9 cellular contexts compared by ENCODE assay signal in genomic region chr1:154869351-154870116, GRCh38. TPM values are rescaled to one million over a fixed set of nuclear protein-coding genes. Genes with fewer than 3 reads are reported as not detected.
A peak's percentile ranks its signal among the peaks of the same experiment; 100 is the strongest.
DNase-seq lines count a peak whose midpoint lies in the region; ATAC-seq lines count a peak whose summit lies in the region.
"Had no signal": no experiment of that assay in that cellular context is flagged by ENCODE, and none has a peak within 500 bp of the region (broad histone marks: within the 10 kb centered on the region; RNA-seq: fewer than 3 reads in every experiment).

No MANE protein-coding gene starts in this region.

- ATAC-seq in GM21723 (IDR thresholded peaks at IDR 0.05; ENCODE audit: unreplicated experiment), result peak; percentile 1
- ATAC-seq in left cardiac atrium, result peak; percentile 75 to 77
- ATAC-seq in activated T-helper 17 cell treated with anti-CD3 and anti-CD28 coated beads, Interleukin-2, amount 50 U/mL, for 72 hours (replicated peaks), result no peak

- peak overlapping the region; percentile 76 for H3K27ac ChIP-seq in skeletal muscle tissue (ENCODE audit: low read depth, low read length)

- H3K27ac Mint-ChIP-seq in activated T-helper 17 cell treated with anti-CD3 and anti-CD28 coated beads, Interleukin-2, amount 50 U/mL, for 72 hours, result no peak overlapping the region

- DNase-seq in SHP77 treated with DMSO at 0.1 percent for 48 hours (lab: John Stamatoyannopoulos, UW) (peak; percentile 34), left cardiac atrium (peak; percentile 86), T-helper 2 cell (no peak)
- no peak for DNase-seq in effector CD8-positive, alpha-beta T cell (lab: John Stamatoyannopoulos, UW)
- no peak for DNase-seq in activated naive CD4-positive, alpha-beta T cell treated with anti-CD3 and anti-CD28 coated beads, Interleukin-2, amount 50 U/mL, for 16 hours

- H3K36me3 ChIP-seq in skeletal muscle tissue (ENCODE audit: control insufficient read depth in 3 of 3, insufficient read depth in 3 of 3, low read length in 3 of 3), result no peaks in the 10 kb centered on the region

- H3K4me3 Mint-ChIP-seq in activated T-helper 17 cell treated with anti-CD3 and anti-CD28 coated beads, Interleukin-2, amount 50 U/mL, for 72 hours, result no peak overlapping the region

- intact Hi-C loops in left cardiac atrium (cut with DNase I), result loop anchor here in 1 of 2 donors (5.0 to 10.0 kb wide), 2 partner anchors 65 to 102 kb away; no protein-coding TSS in a partner anchor

- H3K27me3 ChIP-seq in skeletal muscle tissue (ENCODE audit: control insufficient read depth in 3 of 3, insufficient read depth in 3 of 3, low read length in 3 of 3), result no peaks in the 10 kb centered on the region

- H3K4me1 Mint-ChIP-seq in activated T-helper 17 cell treated with anti-CD3 and anti-CD28 coated beads, Interleukin-2, amount 50 U/mL, for 72 hours, result peaks cover 28% of the 10 kb centered on the region

- no peaks in the 10 kb centered on the region for H3K36me3 Mint-ChIP-seq in activated T-helper 17 cell treated with anti-CD3 and anti-CD28 coated beads, Interleukin-2, amount 50 U/mL, for 72 hours (ENCODE audit: low read depth)

- peak overlapping the region; percentile 78 to 88 (median 80) for H3K4me3 ChIP-seq in skeletal muscle tissue (ENCODE audit: low read length in 3 of 3)

- H3K9me3 ChIP-seq in skeletal muscle tissue (ENCODE audit: control insufficient read depth in 3 of 3, low read length in 3 of 3), result no peaks in the 10 kb centered on the region

- H3K9ac ChIP-seq in skeletal muscle tissue (ENCODE audit: low read depth in 1 of 3, low read length in 3 of 3), result peak overlapping the region; percentile 83 to 91 (median 86)

- peaks cover 59% of the 10 kb centered on the region for H3K27me3 Mint-ChIP-seq in activated T-helper 17 cell treated with anti-CD3 and anti-CD28 coated beads, Interleukin-2, amount 50 U/mL, for 72 hours

- peaks cover 47 to 52% (median 49%) of the 10 kb centered on the region in 3 donors for H3K4me1 ChIP-seq in skeletal muscle tissue (ENCODE audit: control insufficient read depth in 3 of 3, insufficient read depth in 3 of 3, low read length in 3 of 3)

- H3K9me3 Mint-ChIP-seq in activated T-helper 17 cell treated with anti-CD3 and anti-CD28 coated beads, Interleukin-2, amount 50 U/mL, for 72 hours, result no peaks in the 10 kb centered on the region
- H3K9me3 Mint-ChIP-seq: T-helper 1 cell treated with Interleukin-12 subunit alpha and Interleukin-12 subunit beta and Interleukin-4 antibody, amounts not matched to agents 30 μg/mL and 1 μg/mL, for 36 hours had no signal

RNA-seq across cellular contexts. Expression of gene KCNN3, which starts 0.5 kb away (rescaled TPM):
- total RNA-seq in left cardiac atrium (1 to 10 TPM; 3.2 to 4.6 TPM), skeletal muscle tissue (3.7 TPM)
- under 1 TPM; 0.11 to 0.37 TPM for total RNA-seq in activated T-helper 17 cell treated with anti-CD3 and anti-CD28 coated beads, Interleukin-2, amount 50 U/mL, for 72 hours

Comparison
In these comparisons a context has a peak if more than half of its experiments do, and no peak if none do; other contexts are left out.
1. DNase-seq: peak in SHP77 treated with DMSO at 0.1 percent for 48 hours (single experiment) and left cardiac atrium (single experiment); none in T-helper 2 cell (0 of 5), effector CD8-positive, alpha-beta T cell (single experiment) and activated naive CD4-positive, alpha-beta T cell treated with anti-CD3 and anti-CD28 coated beads, Interleukin-2, amount 50 U/mL, for 16 hours (single experiment).